Comparison of ENCODE assay signal across 15 cellular contexts in the genomic region with DNA sequence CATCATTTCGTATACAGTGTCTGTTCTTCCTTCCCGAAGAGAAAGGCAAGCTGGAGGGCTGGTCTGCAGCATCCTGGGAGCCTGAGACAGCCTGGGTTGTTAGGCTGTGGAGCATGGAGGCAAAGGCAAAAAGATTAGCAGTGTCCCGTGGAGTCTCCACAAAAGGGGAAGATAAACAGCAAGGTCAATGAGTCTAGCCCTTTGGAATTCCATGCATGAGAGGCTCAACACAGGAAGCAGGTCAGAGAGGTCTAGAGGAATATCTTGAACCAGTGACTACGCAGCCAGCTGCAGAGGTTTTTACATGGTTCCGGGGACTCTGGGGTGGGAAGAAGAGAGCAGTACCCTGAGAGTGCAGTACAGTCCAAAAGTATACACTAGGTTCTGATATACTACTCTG. TPM values are rescaled to one million over a fixed set of nuclear protein-coding genes. Genes with fewer than 3 reads are reported as not detected.
DNase-seq lines count a peak whose midpoint lies in the region; FAIRE-seq and TF ChIP-seq lines count a peak whose summit lies in the region.
"Had no signal": no experiment of that assay in that cellular context is flagged by ENCODE, and none has a peak within 500 bp of the region (broad histone marks: within the 10 kb centered on the region; RNA-seq: fewer than 3 reads in every experiment).

No MANE protein-coding gene starts in this region.

- H3K9me1 ChIP-seq in endothelial cell of umbilical vein (replicated peaks; ENCODE audit: control insufficient read depth, extremely low read depth, insufficient read depth, low read length) = no peaks in the 10 kb centered on the region

- no peaks in the 10 kb centered on the region for H3K9me3 Mint-ChIP-seq in Calu3 (ENCODE audit: low read depth, unreplicated experiment)
- H3K9me3 Mint-ChIP-seq: activated T-cell treated with anti-CD3 and anti-CD28 coated beads, Interleukin-2, amount 50 U/mL, for 72 hours; stimulated activated naive CD8-positive, alpha-beta T cell treated with anti-CD3 and anti-CD28 coated beads, Interleukin-15, amount 100 ng/mL, for 72 hours had no signal

- H3K4me3 Mint-ChIP-seq in Calu3 (ENCODE audit: low read depth, unreplicated experiment) = no peak overlapping the region
- H3K4me3 Mint-ChIP-seq: activated T-cell treated with anti-CD3 and anti-CD28 coated beads, Interleukin-2, amount 50 U/mL, for 72 hours; nephron; stimulated activated naive CD8-positive, alpha-beta T cell treated with anti-CD3 and anti-CD28 coated beads, Interleukin-15, amount 100 ng/mL, for 72 hours had no signal

- POLR2A ChIA-PET in endothelial cell of umbilical vein (lab: Charles Lee) = interaction anchor here (0.6 kb wide), 1 partner anchor 92 kb away, joined by 5 read pairs; no protein-coding TSS in a partner anchor

- TF ChIP-seq CTCF in endothelial cell of umbilical vein (IDR thresholded peaks at IDR 0.05; ENCODE audit: extremely low read depth in 1 of 2, insufficient read depth in 1 of 2, low read depth in 1 of 2, low read length in 2 of 2) (no peak), Calu3 (IDR thresholded peaks at IDR 0.05; ENCODE audit: unreplicated experiment) (no peak)

- peak overlapping the region; percentile 4 for H3K4me2 ChIP-seq in endothelial cell of umbilical vein (ENCODE audit: insufficient read depth, low read length)
- H3K4me2 ChIP-seq: hepatocyte had no signal

- CTCF ChIA-PET in endothelial cell of umbilical vein (lab: Charles Lee) (no interaction called here), Calu3 (lab: Charles Lee) (no interaction called here)

- H3K4me3 ChIP-seq in endothelial cell of umbilical vein (replicated peaks in 1 of 3; ENCODE audit: insufficient read depth in 1 of 3, low read depth in 1 of 3, low read length in 3 of 3) = no peak overlapping the region
- H3K4me3 ChIP-seq: hepatocyte, Peyer's patch had no signal

- peaks cover 5% of the 10 kb centered on the region for H3K4me1 ChIP-seq in endothelial cell of umbilical vein (ENCODE audit: control insufficient read depth, extremely low read depth, insufficient read depth, low read length)
- H3K4me1 ChIP-seq: Peyer's patch had no signal

- BruUV-seq in endothelial cell of umbilical vein (replicated peaks; lab: Mats Ljungman, UMichigan) = no TSS peak
- no TSS peak for BruUV-seq in Calu3 (replicated peaks; lab: Mats Ljungman, UMichigan)

- no peaks in the 10 kb centered on the region for H4K20me1 ChIP-seq in endothelial cell of umbilical vein (replicated peaks; ENCODE audit: control insufficient read depth, extremely low read depth, insufficient read depth, low read length)

- no peaks in the 10 kb centered on the region for H3K4me1 Mint-ChIP-seq in Calu3 (ENCODE audit: low read depth, unreplicated experiment)
- H3K4me1 Mint-ChIP-seq: nephron had no signal

- H3K27me3 ChIP-seq in endothelial cell of umbilical vein (ENCODE audit: control insufficient read depth in 2 of 2, insufficient read depth in 2 of 2, low read length in 2 of 2) = no peaks in the 10 kb centered on the region
- H3K27me3 ChIP-seq: hepatocyte, Peyer's patch had no signal

- intact Hi-C loops in endothelial cell of umbilical vein (cut with micrococcal nuclease) = loop anchor here (2.0 kb wide), 1 partner anchor 19 kb away; no protein-coding TSS in a partner anchor
- intact Hi-C loops in Calu3 (cut with micrococcal nuclease; ENCODE audit: unreplicated experiment) = no loop called here

- no peaks in the 10 kb centered on the region for H3K36me3 Mint-ChIP-seq in Calu3 (ENCODE audit: insufficient read depth, unreplicated experiment)

- no peak overlapping the region for H3K27ac Mint-ChIP-seq in Calu3 (ENCODE audit: unreplicated experiment)
- H3K27ac Mint-ChIP-seq: activated T-cell treated with anti-CD3 and anti-CD28 coated beads, Interleukin-2, amount 50 U/mL, for 72 hours; nephron had no signal

- no peak overlapping the region for H3K9ac ChIP-seq in endothelial cell of umbilical vein (replicated peaks; ENCODE audit: extremely low read depth, insufficient read depth, low read length)

- dilution Hi-C loops in endothelial cell of umbilical vein (cut with MboI; ENCODE audit: extremely low pct_ligation_motif_present, low sequenced_read_pairs) = no loop called here

- no peak overlapping the region for H3K27ac ChIP-seq in endothelial cell of umbilical vein (ENCODE audit: insufficient read depth, low read depth, low read length)
- H3K27ac ChIP-seq: hepatocyte, Peyer's patch had no signal

- H3K9me3 ChIP-seq in endothelial cell of umbilical vein (replicated peaks; ENCODE audit: control insufficient read depth, insufficient read depth, low read length) = no peaks in the 10 kb centered on the region
- H3K9me3 ChIP-seq: Peyer's patch had no signal

- H3K27me3 Mint-ChIP-seq in Calu3 (ENCODE audit: unreplicated experiment) = no peaks in the 10 kb centered on the region
- H3K27me3 Mint-ChIP-seq: stimulated activated naive CD8-positive, alpha-beta T cell treated with anti-CD3 and anti-CD28 coated beads, Interleukin-15, amount 100 ng/mL, for 72 hours had no signal

- DNase-seq in EL = peak; percentile 76
- peak; percentile 84 for DNase-seq in M059J (ENCODE audit: low read depth)
- peak; percentile 11 for DNase-seq in endothelial cell of umbilical vein (ENCODE audit: low read depth, low spot score)
- DNase-seq in myocyte (ENCODE audit: low read depth) = peak; percentile 53
- DNase-seq in germinal center (ENCODE audit: low spot score) = no peak
- DNase-seq in retina = no peak
- DNase-seq in Calu3 = no peak
- DNase-seq in GM19240 (ENCODE audit: insufficient read length, low spot score) = no peak
- DNase-seq: activated T-cell treated with anti-CD3 and anti-CD28 coated beads, Interleukin-2, amount 50 U/mL, for 72 hours; NCI-H2107; Peyer's patch; stimulated activated CD4-positive, alpha-beta T cell treated with anti-CD3 and anti-CD28 coated beads, Interleukin-1b, Interleukin-23, amount 100 ng/mL, for 48 hours; stimulated activated naive CD8-positive, alpha-beta T cell treated with anti-CD3 and anti-CD28 coated beads, Interleukin-15, amount 100 ng/mL, for 72 hours had no signal

- H3K79me2 ChIP-seq in endothelial cell of umbilical vein (ENCODE audit: control insufficient read depth, insufficient read depth, low read length) = no peaks in the 10 kb centered on the region
- H3K79me2 ChIP-seq: hepatocyte had no signal

- FAIRE-seq in endothelial cell of umbilical vein (lab: Jason Lieb, UNC) = peak; percentile 76

- H2AFZ ChIP-seq in endothelial cell of umbilical vein (ENCODE audit: low read depth, low read length) = no peak overlapping the region
- H2AFZ ChIP-seq: hepatocyte had no signal

- TF ChIP-seq POLR2A in endothelial cell of umbilical vein (IDR thresholded peaks at IDR 0.05; ENCODE audit: low read depth, low read length) = no peak

- no peaks in the 10 kb centered on the region for H3K36me3 ChIP-seq in endothelial cell of umbilical vein (ENCODE audit: control insufficient read depth in 2 of 2, extremely low read depth in 1 of 2, insufficient read depth in 2 of 2, low read length in 2 of 2)
- H3K36me3 ChIP-seq: Peyer's patch had no signal

TF ChIP-seq in endothelial cell of umbilical vein, 7 proteins besides CTCF, POLR2A, EP300 and RAD21:
- TF ChIP-seq POLR2AphosphoS5 (IDR thresholded peaks at IDR 0.05; ENCODE audit: insufficient read depth, low read depth, low read length) = no peak
- no peak for TF ChIP-seq JUN (IDR thresholded peaks at IDR 0.05; ENCODE audit: borderline replicate concordance, insufficient read depth, insufficient read length, low read depth)
- peak; percentile 25 for TF ChIP-seq FOS (IDR thresholded peaks at IDR 0.05; ENCODE audit: borderline replicate concordance, insufficient read depth, low read length)

RNA-seq across cellular contexts. Expression of a gene that starts 12.2 kb away (rescaled TPM):
- total RNA-seq in M059J (2014; rRNA removed; shearing (Covaris generic)) = not detected in 2 replicates
- 0.13 TPM in 1 of 2 replicates, not detected in the other for total RNA-seq in endothelial cell of umbilical vein
- polyA plus RNA-seq in endothelial cell of umbilical vein = not detected in 2 replicates
- not detected in 2 replicates for polyA plus RNA-seq in endothelial cell of umbilical vein (2011; cell fraction: cytosol; rRNA removed)
- polyA plus RNA-seq in endothelial cell of umbilical vein (2011; cell fraction: nucleus; rRNA removed) = 0.13 and 0.30 TPM in 2 replicates
- not detected in 2 replicates for polyA plus RNA-seq in endothelial cell of umbilical vein (2012)
- not detected in 2 replicates for polyA minus RNA-seq in endothelial cell of umbilical vein
- not detected for polyA minus RNA-seq in endothelial cell of umbilical vein (2011; cell fraction: cytosol; rRNA and poly(A)+ RNA removed)
- 0.34 TPM in 1 of 2 replicates, not detected in the other for polyA minus RNA-seq in endothelial cell of umbilical vein (2011; cell fraction: nucleus; rRNA and poly(A)+ RNA removed)
- 0.10 and 0.91 TPM in 2 replicates for total RNA-seq in myocyte
- polyA plus RNA-seq in myocyte (2012) = 0.14 TPM
- total RNA-seq in Calu3 (2022) = not detected in 2 replicates
- polyA plus RNA-seq: hepatocyte had no signal

Comparison
In these comparisons a context has a peak if more than half of its experiments do, and no peak if none do; other contexts are left out.
1. DNase-seq: peak in EL (single experiment), M059J (single experiment), endothelial cell of umbilical vein (single experiment) and myocyte (single experiment); none in germinal center (single experiment), retina (single experiment), Calu3 (single experiment) and GM19240 (single experiment).